Comparison of ENCODE assay signal across 1 cellular context in the genomic region with DNA sequence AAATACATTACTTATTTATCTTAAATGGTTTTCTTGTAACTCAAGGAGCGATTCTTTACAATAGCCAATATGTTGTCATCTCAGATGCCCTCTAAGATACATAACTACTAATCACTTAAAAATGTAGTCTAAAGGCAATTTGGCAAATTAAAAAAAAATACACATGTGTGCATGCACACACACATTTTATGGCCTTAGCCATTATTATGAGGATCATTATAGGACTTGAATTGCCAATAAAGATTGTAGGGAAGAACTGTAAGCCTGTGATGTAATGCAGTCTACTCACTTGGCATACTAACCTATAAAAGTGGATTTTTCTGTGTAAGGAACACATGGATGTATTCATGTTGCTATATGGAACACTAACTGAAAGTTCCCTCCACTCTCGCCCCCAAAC.
TF ChIP-seq lines count a peak whose summit lies in the region.

No MANE protein-coding gene starts in this region.

TF ChIP-seq in HEK293, 187 proteins besides CTCF, POLR2A, EP300 and RAD21 (continued from another document):
- TF ChIP-seq, protein P1, sequence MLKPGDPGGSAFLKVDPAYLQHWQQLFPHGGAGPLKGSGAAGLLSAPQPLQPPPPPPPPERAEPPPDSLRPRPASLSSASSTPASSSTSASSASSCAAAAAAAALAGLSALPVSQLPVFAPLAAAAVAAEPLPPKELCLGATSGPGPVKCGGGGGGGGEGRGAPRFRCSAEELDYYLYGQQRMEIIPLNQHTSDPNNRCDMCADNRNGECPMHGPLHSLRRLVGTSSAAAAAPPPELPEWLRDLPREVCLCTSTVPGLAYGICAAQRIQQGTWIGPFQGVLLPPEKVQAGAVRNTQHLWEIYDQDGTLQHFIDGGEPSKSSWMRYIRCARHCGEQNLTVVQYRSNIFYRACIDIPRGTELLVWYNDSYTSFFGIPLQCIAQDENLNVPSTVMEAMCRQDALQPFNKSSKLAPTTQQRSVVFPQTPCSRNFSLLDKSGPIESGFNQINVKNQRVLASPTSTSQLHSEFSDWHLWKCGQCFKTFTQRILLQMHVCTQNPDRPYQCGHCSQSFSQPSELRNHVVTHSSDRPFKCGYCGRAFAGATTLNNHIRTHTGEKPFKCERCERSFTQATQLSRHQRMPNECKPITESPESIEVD (tag by site-specific recombination; IDR thresholded peaks at IDR 0.05) = peak; percentile 88
- TF ChIP-seq ZNF76 (tag by site-specific recombination; IDR thresholded peaks at IDR 0.05; ENCODE audit: borderline replicate concordance, low read depth) (no peak), ZNF239 (tag by site-specific recombination; IDR thresholded peaks at IDR 0.05) (no peak), ZEB2 (tag by site-specific recombination; IDR thresholded peaks at IDR 0.05) (peak; percentile 57; the same call in 1 of the 2 replicates), ZFHX2 (tag by site-specific recombination; conservative IDR thresholded peaks at IDR 0.05) (no peak), ZBTB48 (tag by site-specific recombination; IDR thresholded peaks at IDR 0.05) (no peak), ZNF202 (tag by site-specific recombination; IDR thresholded peaks at IDR 0.05; ENCODE audit: borderline replicate concordance) (no peak), TCF7L2 (IDR thresholded peaks at IDR 0.05; ENCODE audit: borderline replicate concordance, low read depth, low read length) (peak; percentile 59; the same call in 1 of the 2 replicates), GFI1B (tag by site-specific recombination; IDR thresholded peaks at IDR 0.05) (no peak), ZNF629 (tag by site-specific recombination; IDR thresholded peaks at IDR 0.05) (peak; percentile 52), ZNF623 (tag by site-specific recombination; IDR thresholded peaks at IDR 0.05) (no peak), SALL2 (tag by site-specific recombination; IDR thresholded peaks at IDR 0.05; ENCODE audit: borderline replicate concordance) (no peak), ZNF423 (tag by site-specific recombination; IDR thresholded peaks at IDR 0.05) (no peak), SP2 (tag by site-specific recombination; IDR thresholded peaks at IDR 0.05) (no peak), HOXD13 (CRISPR knock-in tag; IDR thresholded peaks at IDR 0.05; ENCODE audit: borderline replicate concordance) (no peak), ZNF658 (tag by site-specific recombination; IDR thresholded peaks at IDR 0.05) (no peak)
- TF ChIP-seq, protein P2, sequence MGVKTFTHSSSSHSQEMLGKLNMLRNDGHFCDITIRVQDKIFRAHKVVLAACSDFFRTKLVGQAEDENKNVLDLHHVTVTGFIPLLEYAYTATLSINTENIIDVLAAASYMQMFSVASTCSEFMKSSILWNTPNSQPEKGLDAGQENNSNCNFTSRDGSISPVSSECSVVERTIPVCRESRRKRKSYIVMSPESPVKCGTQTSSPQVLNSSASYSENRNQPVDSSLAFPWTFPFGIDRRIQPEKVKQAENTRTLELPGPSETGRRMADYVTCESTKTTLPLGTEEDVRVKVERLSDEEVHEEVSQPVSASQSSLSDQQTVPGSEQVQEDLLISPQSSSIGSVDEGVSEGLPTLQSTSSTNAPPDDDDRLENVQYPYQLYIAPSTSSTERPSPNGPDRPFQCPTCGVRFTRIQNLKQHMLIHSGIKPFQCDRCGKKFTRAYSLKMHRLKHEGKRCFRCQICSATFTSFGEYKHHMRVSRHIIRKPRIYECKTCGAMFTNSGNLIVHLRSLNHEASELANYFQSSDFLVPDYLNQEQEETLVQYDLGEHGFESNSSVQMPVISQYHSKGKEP (tag by site-specific recombination; IDR thresholded peaks at IDR 0.05) = peak; percentile 57; the same call in 1 of the 2 replicates
- TF ChIP-seq, protein P3, sequence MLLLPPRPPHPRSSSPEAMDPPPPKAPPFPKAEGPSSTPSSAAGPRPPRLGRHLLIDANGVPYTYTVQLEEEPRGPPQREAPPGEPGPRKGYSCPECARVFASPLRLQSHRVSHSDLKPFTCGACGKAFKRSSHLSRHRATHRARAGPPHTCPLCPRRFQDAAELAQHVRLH (tag by site-specific recombination; IDR thresholded peaks at IDR 0.05) = peak; percentile 76
- TF ChIP-seq, protein P4, sequence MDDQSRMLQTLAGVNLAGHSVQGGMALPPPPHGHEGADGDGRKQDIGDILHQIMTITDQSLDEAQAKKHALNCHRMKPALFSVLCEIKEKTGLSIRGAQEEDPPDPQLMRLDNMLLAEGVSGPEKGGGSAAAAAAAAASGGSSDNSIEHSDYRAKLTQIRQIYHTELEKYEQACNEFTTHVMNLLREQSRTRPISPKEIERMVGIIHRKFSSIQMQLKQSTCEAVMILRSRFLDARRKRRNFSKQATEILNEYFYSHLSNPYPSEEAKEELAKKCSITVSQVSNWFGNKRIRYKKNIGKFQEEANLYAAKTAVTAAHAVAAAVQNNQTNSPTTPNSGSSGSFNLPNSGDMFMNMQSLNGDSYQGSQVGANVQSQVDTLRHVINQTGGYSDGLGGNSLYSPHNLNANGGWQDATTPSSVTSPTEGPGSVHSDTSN (CRISPR knock-in tag; IDR thresholded peaks at IDR 0.05) = no peak
- TF ChIP-seq, protein P5, sequence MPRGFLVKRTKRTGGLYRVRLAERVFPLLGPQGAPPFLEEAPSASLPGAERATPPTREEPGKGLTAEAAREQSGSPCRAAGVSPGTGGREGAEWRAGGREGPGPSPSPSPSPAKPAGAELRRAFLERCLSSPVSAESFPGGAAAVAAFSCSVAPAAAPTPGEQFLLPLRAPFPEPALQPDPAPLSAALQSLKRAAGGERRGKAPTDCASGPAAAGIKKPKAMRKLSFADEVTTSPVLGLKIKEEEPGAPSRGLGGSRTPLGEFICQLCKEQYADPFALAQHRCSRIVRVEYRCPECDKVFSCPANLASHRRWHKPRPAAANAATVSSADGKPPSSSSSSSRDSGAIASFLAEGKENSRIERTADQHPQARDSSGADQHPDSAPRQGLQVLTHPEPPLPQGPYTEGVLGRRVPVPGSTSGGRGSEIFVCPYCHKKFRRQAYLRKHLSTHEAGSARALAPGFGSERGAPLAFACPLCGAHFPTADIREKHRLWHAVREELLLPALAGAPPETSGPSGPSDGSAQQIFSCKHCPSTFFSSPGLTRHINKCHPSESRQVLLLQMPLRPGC (tag by site-specific recombination; IDR thresholded peaks at IDR 0.05) = 0 out of 2 replicates have a peak, but pooled peaks have one; percentile 53
- TF ChIP-seq, protein P6, sequence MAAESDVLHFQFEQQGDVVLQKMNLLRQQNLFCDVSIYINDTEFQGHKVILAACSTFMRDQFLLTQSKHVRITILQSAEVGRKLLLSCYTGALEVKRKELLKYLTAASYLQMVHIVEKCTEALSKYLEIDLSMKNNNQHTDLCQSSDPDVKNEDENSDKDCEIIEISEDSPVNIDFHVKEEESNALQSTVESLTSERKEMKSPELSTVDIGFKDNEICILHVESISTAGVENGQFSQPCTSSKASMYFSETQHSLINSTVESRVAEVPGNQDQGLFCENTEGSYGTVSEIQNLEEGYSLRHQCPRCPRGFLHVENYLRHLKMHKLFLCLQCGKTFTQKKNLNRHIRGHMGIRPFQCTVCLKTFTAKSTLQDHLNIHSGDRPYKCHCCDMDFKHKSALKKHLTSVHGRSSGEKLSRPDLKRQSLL (tag by site-specific recombination; IDR thresholded peaks at IDR 0.05) = no peak
